13 cellular contexts compared by ENCODE assay signal in the genomic region with DNA sequence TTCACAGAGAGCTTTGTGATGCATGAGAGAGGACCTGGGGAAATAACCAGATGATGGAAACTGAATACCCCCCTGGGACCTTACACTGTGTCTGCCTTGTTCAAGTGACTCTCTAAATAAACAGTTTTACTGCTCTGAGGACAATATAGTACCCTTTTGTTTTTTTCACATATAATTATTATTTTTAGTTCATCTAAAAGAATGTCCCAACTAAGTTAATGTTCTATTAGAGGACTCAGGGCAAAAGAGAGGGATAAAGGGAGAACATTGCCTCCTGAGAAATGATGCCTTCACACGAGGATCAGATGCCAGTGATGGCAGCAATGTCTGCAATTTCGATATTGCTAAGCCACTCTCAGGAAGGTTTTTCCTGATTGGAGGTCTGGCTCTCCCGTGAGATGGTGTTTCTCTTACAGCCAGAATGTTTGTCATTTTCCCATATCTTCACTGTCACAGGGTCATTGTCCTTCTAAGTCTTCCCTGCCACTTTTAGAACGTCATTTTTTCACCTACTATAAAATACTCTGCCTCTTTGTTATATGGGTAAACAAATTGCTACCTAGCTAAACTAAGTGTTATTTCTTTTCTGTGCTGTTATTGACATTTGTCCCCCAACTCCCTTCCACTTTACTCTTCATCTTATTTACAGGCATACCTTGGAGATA.
DNase-seq lines count a peak whose midpoint lies in the region; ATAC-seq and TF ChIP-seq lines count a peak whose summit lies in the region.
"Had no signal": no experiment of that assay in that cellular context is flagged by ENCODE, and none has a peak within 500 bp of the region (broad histone marks: within the 10 kb centered on the region; RNA-seq: fewer than 3 reads in every experiment).

No MANE protein-coding gene starts in this region.

- ATAC-seq in HG03135 (IDR thresholded peaks at IDR 0.05; ENCODE audit: unreplicated experiment) (peak; percentile 59), naive B cell (ENCODE audit: low read depth in 2 of 2) (peak; percentile 74 to 76), HG03354 (IDR thresholded peaks at IDR 0.05; ENCODE audit: poor library complexity, severe bottlenecking, unreplicated experiment) (no peak), GM18505 (IDR thresholded peaks at IDR 0.05; ENCODE audit: unreplicated experiment) (no peak)
- ATAC-seq: Panc1 had no signal

- peaks cover 12 to 21% of the 10 kb centered on the region in 2 donors for H3K36me3 Mint-ChIP-seq in naive B cell

- POLR2A ChIA-PET in GM10248 (lab: Yijun Ruan, JAX), result no interaction called here

- no peak overlapping the region for H3K4me3 Mint-ChIP-seq in naive B cell
- H3K4me3 Mint-ChIP-seq: CD14-positive monocyte; dendritic cell treated with granulocyte-macrophage colony-stimulating factor and Interleukin-4, amounts not matched to agents 40 ng/mL and 50 ng/mL, for 4 days had no signal

- peak overlapping the region in 2 of 6 donors; percentile 4 to 27 for H3K27ac Mint-ChIP-seq in naive B cell
- H3K27ac Mint-ChIP-seq: CD14-positive monocyte; dendritic cell treated with granulocyte-macrophage colony-stimulating factor and Interleukin-4, amounts not matched to agents 40 ng/mL and 50 ng/mL, for 4 days had no signal

- TF ChIP-seq POLR2A in GM18505 (IDR thresholded peaks at IDR 0.05; ENCODE audit: borderline replicate concordance, extremely low read depth, insufficient read depth, insufficient read length), result no peak

- peaks cover 4 to 19% (median 13%) of the 10 kb centered on the region in 7 donors for H3K9me3 Mint-ChIP-seq in naive B cell

- CTCF ChIA-PET in GM10248 (lab: Yijun Ruan, JAX), result no interaction called here

- peaks cover 4 to 20% (median 10%) of the 10 kb centered on the region in 3 donors for H3K4me1 Mint-ChIP-seq in naive B cell
- H3K4me1 Mint-ChIP-seq: CD14-positive monocyte had no signal

- DNase-seq in DMS53 treated with DMSO at 0.1 percent for 48 hours (lab: John Stamatoyannopoulos, UW; ENCODE audit: unreplicated experiment), result peak; percentile 71
- DNase-seq in NCI-H345 (lab: John Stamatoyannopoulos, UW), result peak; percentile 95
- DNase-seq in naive B cell, result peak; percentile 18
- no peak for DNase-seq in medulla oblongata (ENCODE audit: extremely low spot score)
- DNase-seq in GM10248 (ENCODE audit: extremely low spot score), result no peak
- DNase-seq: adrenal gland; stimulated activated CD8-positive, alpha-beta memory T cell treated with anti-CD3 and anti-CD28 coated beads, Interleukin-4, amount 100 ng/mL, for 48 hours had no signal

- TF ChIP-seq CTCF in GM10248 (IDR thresholded peaks at IDR 0.05; ENCODE audit: control extremely low read depth, extremely low read depth, low read depth, missing control alignments), result no peak

- no peaks in the 10 kb centered on the region for H3K27me3 Mint-ChIP-seq in naive B cell
- H3K27me3 Mint-ChIP-seq: dendritic cell treated with granulocyte-macrophage colony-stimulating factor and Interleukin-4, amounts not matched to agents 40 ng/mL and 50 ng/mL, for 4 days had no signal

Comparison
In these comparisons a context has a peak if more than half of its experiments do, and no peak if none do; other contexts are left out.
1. DNase-seq: peak in DMS53 treated with DMSO at 0.1 percent for 48 hours (single experiment), NCI-H345 (single experiment) and naive B cell (single experiment); none in medulla oblongata (single experiment) and GM10248 (single experiment).
2. ATAC-seq: peak in HG03135 (single experiment) and naive B cell (2 of 2); none in HG03354 (single experiment) and GM18505 (single experiment).